In genomic region chr1:168243200-168243599, GRCh38 we compare ENCODE assay signal across 11 cellular contexts. TPM values are rescaled to one million over a fixed set of nuclear protein-coding genes. Genes with fewer than 3 reads are reported as not detected.
DNase-seq lines count a peak whose midpoint lies in the region; ATAC-seq and TF ChIP-seq lines count a peak whose summit lies in the region.
"Had no signal": no experiment of that assay in that cellular context is flagged by ENCODE, and none has a peak within 500 bp of the region (broad histone marks: within the 10 kb centered on the region; RNA-seq: fewer than 3 reads in every experiment).

No MANE protein-coding gene starts in this region.

- TF ChIP-seq EP300 in transverse colon (IDR thresholded peaks at IDR 0.05; ENCODE audit: low read depth): no peak

- H3K27ac ChIP-seq in epithelial cell of prostate (peak overlapping the region; percentile 12), transverse colon (peak overlapping the region; percentile 50 to 83 (median 58))

- POLR2A ChIA-PET in T-cell (lab: Charles Lee): no interaction called here

- TF ChIP-seq CTCF in mesothelial cell of epicardium (IDR thresholded peaks at IDR 0.05; ENCODE audit: unreplicated experiment): no peak
- TF ChIP-seq CTCF in transverse colon (IDR thresholded peaks at IDR 0.05): no peak

- CTCF ChIA-PET in T-cell (lab: Charles Lee): interaction anchor here (0.7 to 1.3 kb wide), 2 partner anchors 8 to 1337 kb away, joined by 3 read pairs; no protein-coding TSS in a partner anchor

- H3K9me3 ChIP-seq in transverse colon: no peaks in the 10 kb centered on the region

- ATAC-seq in T-cell (replicated peaks in 1 of 4): no peak

- in situ Hi-C loops in transverse colon (cut with MboI; ENCODE audit: low pct_ligation_motif_present in 1 of 4, low pct_unique_long_range_greater_than_20kb in 1 of 4, low sequenced_read_pairs in 3 of 4): no loop called here

- no peak overlapping the region for H3K4me3 ChIP-seq in transverse colon

- peaks cover 86% of the 10 kb centered on the region for H3K36me3 Mint-ChIP-seq in T-helper 2 cell treated with Interferon-gamma antibody and Interleukin-4, amounts not matched to agents 5 μg/mL and 100 μg/mL, for 36 hours (ENCODE audit: low read depth)
- H3K36me3 Mint-ChIP-seq in mesothelial cell of epicardium (peaks cover 60% of the 10 kb centered on the region), T-cell (peaks cover 77% of the 10 kb centered on the region)

- intact Hi-C loops in transverse colon (cut with DNase I; ENCODE audit: low total_unique reads): no loop called here

- H3K4me1 ChIP-seq in transverse colon: peaks cover 8 to 24% (median 18%) of the 10 kb centered on the region in 4 donors

- no peak for TF ChIP-seq POLR2A in transverse colon (IDR thresholded peaks at IDR 0.05)

- WGBS in transverse colon (ENCODE audit: low coverage in 1 of 2), 2 donors: 0 to 35% methylated on average over 1 to 2 of the region's 2 CpGs

- no peak for DNase-seq in T-helper 2 cell treated with Interferon-gamma antibody and Interleukin-4, amounts not matched to agents 5 μg/mL and 100 μg/mL, for 36 hours (ENCODE audit: low spot score)
- DNase-seq in T-helper 2 cell (no peak), epithelial cell of prostate (ENCODE audit: low read depth, low spot score) (no peak), mesothelial cell of epicardium (ENCODE audit: low spot score in 2 of 2, unreplicated experiment in 2 of 2) (no peak), transverse colon (no peak), AG08395 (ENCODE audit: low spot score) (no peak), T-cell (no peak)
- no peak for DNase-seq in effector CD4-positive, alpha-beta T cell
- DNase-seq: activated naive CD4-positive, alpha-beta T cell treated with anti-CD3 and anti-CD28 coated beads, Interleukin-2, amount 10 ng/mL, durations not matched to agents 7 days and 5 days; occipital lobe had no signal

- no peaks in the 10 kb centered on the region for H3K27me3 Mint-ChIP-seq in T-helper 2 cell treated with Interferon-gamma antibody and Interleukin-4, amounts not matched to agents 5 μg/mL and 100 μg/mL, for 36 hours (ENCODE audit: low read depth)
- H3K27me3 Mint-ChIP-seq in mesothelial cell of epicardium (ENCODE audit: low read depth): no peaks in the 10 kb centered on the region
- H3K27me3 Mint-ChIP-seq in T-cell: no peaks in the 10 kb centered on the region
- H3K27me3 Mint-ChIP-seq: activated naive CD4-positive, alpha-beta T cell treated with anti-CD3 and anti-CD28 coated beads, Interleukin-2, amount 10 ng/mL, durations not matched to agents 7 days and 5 days; IgD-negative memory B cell had no signal

- peak overlapping the region; percentile 85 for H3K27ac Mint-ChIP-seq in T-helper 2 cell treated with Interferon-gamma antibody and Interleukin-4, amounts not matched to agents 5 μg/mL and 100 μg/mL, for 36 hours
- peak overlapping the region; percentile 11 for H3K27ac Mint-ChIP-seq in mesothelial cell of epicardium
- H3K27ac Mint-ChIP-seq in T-cell: no peak overlapping the region

- H3K4me3 Mint-ChIP-seq in T-helper 2 cell treated with Interferon-gamma antibody and Interleukin-4, amounts not matched to agents 5 μg/mL and 100 μg/mL, for 36 hours: peak overlapping the region; percentile 66
- H3K4me3 Mint-ChIP-seq in mesothelial cell of epicardium (no peak overlapping the region), T-cell (no peak overlapping the region)
- H3K4me3 Mint-ChIP-seq: activated naive CD4-positive, alpha-beta T cell treated with anti-CD3 and anti-CD28 coated beads, Interleukin-2, amount 10 ng/mL, durations not matched to agents 7 days and 5 days; IgD-negative memory B cell had no signal

- H3K9me3 Mint-ChIP-seq in T-helper 2 cell treated with Interferon-gamma antibody and Interleukin-4, amounts not matched to agents 5 μg/mL and 100 μg/mL, for 36 hours: no peaks in the 10 kb centered on the region
- peaks cover 7% of the 10 kb centered on the region for H3K9me3 Mint-ChIP-seq in mesothelial cell of epicardium
- H3K9me3 Mint-ChIP-seq in T-cell: no peaks in the 10 kb centered on the region
- H3K9me3 Mint-ChIP-seq: activated naive CD4-positive, alpha-beta T cell treated with anti-CD3 and anti-CD28 coated beads, Interleukin-2, amount 10 ng/mL, durations not matched to agents 7 days and 5 days; IgD-negative memory B cell had no signal

- peaks cover 54% of the 10 kb centered on the region for H3K4me1 Mint-ChIP-seq in T-helper 2 cell treated with Interferon-gamma antibody and Interleukin-4, amounts not matched to agents 5 μg/mL and 100 μg/mL, for 36 hours (ENCODE audit: low read depth)
- H3K4me1 Mint-ChIP-seq in mesothelial cell of epicardium (peaks cover 12% of the 10 kb centered on the region), T-cell (peaks cover 41 to 47% (median 46%) of the 10 kb centered on the region in 3 donors)

- peaks cover 0 to 59% (median 6%) of the 10 kb centered on the region in 4 donors for H3K36me3 ChIP-seq in transverse colon

- H3K27me3 ChIP-seq in transverse colon: no peaks in the 10 kb centered on the region

RNA-seq across cellular contexts. Expression of gene SFT2D2, which starts 17.4 kb away (rescaled TPM):
- 60.2 to 65.1 TPM (median 61.8 TPM) in 3 replicates for total RNA-seq in mesothelial cell of epicardium
- total RNA-seq in transverse colon: 10 to 100 TPM; 19.1 to 51.1 (median 38.2) TPM
- 10 to 100 TPM; 51.6 to 63.1 (median 55.6) TPM for total RNA-seq in T-cell

RNA-seq across cellular contexts. Expression of gene TBX19, which starts 37.5 kb away (rescaled TPM):
- total RNA-seq in mesothelial cell of epicardium (2.4 to 2.9 TPM (median 2.6 TPM) in 3 replicates), transverse colon (1 to 10 TPM; 1.2 to 2.9 (median 2.5) TPM), T-cell (1 to 10 TPM; 2.8 to 3.9 (median 3.5) TPM)

Comparison
In these comparisons a context has a peak if more than half of its experiments do, and no peak if none do; other contexts are left out.
1. H3K27ac Mint-ChIP-seq: peak in T-helper 2 cell treated with Interferon-gamma antibody and Interleukin-4, amounts not matched to agents 5 μg/mL and 100 μg/mL, for 36 hours (single experiment) and mesothelial cell of epicardium (single experiment); none in T-cell (0 of 2).